In genomic region chr22:35350539-35351503, GRCh38 we compare ENCODE assay signal across 8 cellular contexts. TPM values are rescaled to one million over a fixed set of nuclear protein-coding genes. Genes with fewer than 3 reads are reported as not detected.
DNase-seq lines count a peak whose midpoint lies in the region; ATAC-seq and TF ChIP-seq lines count a peak whose summit lies in the region.

No MANE protein-coding gene starts in this region.

- no peak overlapping the region for H2AFZ ChIP-seq in trophoblast cell (ENCODE audit: insufficient read depth, low read length, poor library complexity)

- peak overlapping the region; percentile 64 for H4K8ac ChIP-seq in trophoblast cell (ENCODE audit: low read depth, low read length)

- peaks cover 37% of the 10 kb centered on the region for H3K4me1 Mint-ChIP-seq in activated naive CD8-positive, alpha-beta T cell treated with anti-CD3 and anti-CD28 coated beads, Interleukin-2, amount 50 U/mL, for 24 hours

- H3K9me3 ChIP-seq in heart left ventricle (no peaks in the 10 kb centered on the region), trophoblast cell (ENCODE audit: insufficient read depth, low read depth, low read length) (peaks cover 2% of the 10 kb centered on the region), tibial nerve (no peaks in the 10 kb centered on the region)

- intact Hi-C loops in heart left ventricle (cut with DNase I) = loop anchor here in 9 of 10 donors (1.0 to 10.0 kb wide), 18 partner anchors 46 to 774 kb away; no protein-coding TSS in a partner anchor

- peak overlapping the region; percentile 10 for H3K4ac ChIP-seq in trophoblast cell (ENCODE audit: low read depth, low read length)

- H3K36me3 Mint-ChIP-seq in activated naive CD8-positive, alpha-beta T cell treated with anti-CD3 and anti-CD28 coated beads, Interleukin-2, amount 50 U/mL, for 24 hours (ENCODE audit: low read depth) = no peaks in the 10 kb centered on the region

- H3K23ac ChIP-seq in trophoblast cell (ENCODE audit: low read length) = no peak overlapping the region

- peaks cover 12% of the 10 kb centered on the region for H3K27me3 Mint-ChIP-seq in activated naive CD8-positive, alpha-beta T cell treated with anti-CD3 and anti-CD28 coated beads, Interleukin-2, amount 50 U/mL, for 24 hours

- H3K14ac ChIP-seq in trophoblast cell (ENCODE audit: low read length) = peak overlapping the region; percentile 33

- H3K79me2 ChIP-seq in trophoblast cell (ENCODE audit: control insufficient read depth, insufficient read depth, low read length, poor library complexity) = no peaks in the 10 kb centered on the region

- peak overlapping the region; percentile 66 for H3K9ac ChIP-seq in trophoblast cell (ENCODE audit: low read length)

- peak in 1 of 2 donors; percentile 74 for TF ChIP-seq EP300 in tibial nerve (IDR thresholded peaks at IDR 0.05)

- H2AK5ac ChIP-seq in trophoblast cell (ENCODE audit: low read length) = no peak overlapping the region

- no peak overlapping the region for H2BK120ac ChIP-seq in trophoblast cell (ENCODE audit: insufficient read depth, low read length, poor library complexity)

- H3K27ac ChIP-seq in heart left ventricle (peak overlapping the region in 11 of 12 donors; percentile 51 to 93 (median 68)), trophoblast cell (ENCODE audit: low read depth, low read length) (no peak overlapping the region), tibial nerve (peak overlapping the region; percentile 48 to 90 (median 80))

- H3K4me1 ChIP-seq in heart left ventricle = peaks cover 0 to 47% (median 11%) of the 10 kb centered on the region in 12 donors
- H3K4me1 ChIP-seq in trophoblast cell (ENCODE audit: control insufficient read depth in 1 of 2, insufficient read depth in 2 of 2, low read length in 2 of 2) = peaks cover 9 to 10% of the 10 kb centered on the region in 2 experiments
- H3K4me1 ChIP-seq in tibial nerve = peaks cover 0 to 29% (median 7%) of the 10 kb centered on the region in 4 donors

- peak overlapping the region; percentile 14 for H2BK12ac ChIP-seq in trophoblast cell (ENCODE audit: low read length)

- H3K9me3 Mint-ChIP-seq in activated naive CD8-positive, alpha-beta T cell treated with anti-CD3 and anti-CD28 coated beads, Interleukin-2, amount 50 U/mL, for 24 hours = no peaks in the 10 kb centered on the region

- H3K4me2 ChIP-seq in trophoblast cell (ENCODE audit: low read length) = peak overlapping the region; percentile 93

- no peaks in the 10 kb centered on the region for H3K27me3 ChIP-seq in heart left ventricle
- no peaks in the 10 kb centered on the region for H3K27me3 ChIP-seq in trophoblast cell (ENCODE audit: insufficient read depth, low read length)
- H3K27me3 ChIP-seq in tibial nerve = no peaks in the 10 kb centered on the region

- peak overlapping the region; percentile 78 for H3K4me3 Mint-ChIP-seq in activated naive CD8-positive, alpha-beta T cell treated with anti-CD3 and anti-CD28 coated beads, Interleukin-2, amount 50 U/mL, for 24 hours

- ATAC-seq in HG02678 (IDR thresholded peaks at IDR 0.05; ENCODE audit: unreplicated experiment) (peak; percentile 81), heart left ventricle (peak; percentile 89 to 90 (median 90))
- peak; percentile 84 for ATAC-seq in activated naive CD8-positive, alpha-beta T cell treated with anti-CD3 and anti-CD28 coated beads, Interleukin-2, amount 50 U/mL, for 24 hours

- peak overlapping the region; percentile 3 for H3K18ac ChIP-seq in trophoblast cell (ENCODE audit: low read length)

- peak overlapping the region; percentile 27 to 69 (median 55) for H3K4me3 ChIP-seq in heart left ventricle
- H3K4me3 ChIP-seq in trophoblast cell (ENCODE audit: low read depth, low read length) = peak overlapping the region; percentile 66
- H3K4me3 ChIP-seq in tibial nerve = peak overlapping the region; percentile 42 to 63 (median 58)

- H3K36me3 ChIP-seq in heart left ventricle (peaks cover 0 to 25% (median 13%) of the 10 kb centered on the region in 9 donors), trophoblast cell (ENCODE audit: control insufficient read depth in 1 of 2, insufficient read depth in 2 of 2, low read length in 2 of 2) (peaks cover 14 to 18% of the 10 kb centered on the region in 2 experiments), tibial nerve (peaks cover 0 to 32% (median 0%) of the 10 kb centered on the region in 3 donors)

- peak overlapping the region; percentile 67 for H3K27ac Mint-ChIP-seq in activated naive CD8-positive, alpha-beta T cell treated with anti-CD3 and anti-CD28 coated beads, Interleukin-2, amount 50 U/mL, for 24 hours

- TF ChIP-seq CTCF in GM10248 (IDR thresholded peaks at IDR 0.05; ENCODE audit: control extremely low read depth, extremely low read depth, low read depth, missing control alignments) = peak; percentile 90
- TF ChIP-seq CTCF in heart left ventricle (IDR thresholded peaks at IDR 0.05) = peak; percentile 81 to 99 (median 92)
- TF ChIP-seq CTCF in tibial nerve (IDR thresholded peaks at IDR 0.05) = peak; percentile 78 to 99 (median 94)

- H4K91ac ChIP-seq in trophoblast cell (ENCODE audit: low read depth, low read length) = peak overlapping the region; percentile 36

- no peak overlapping the region for H2BK5ac ChIP-seq in trophoblast cell (ENCODE audit: low read depth, low read length, poor library complexity)

- POLR2A ChIA-PET in GM10248 (lab: Yijun Ruan, JAX) = no interaction called here

- peak; percentile 93 for DNase-seq in GM10248 (ENCODE audit: extremely low spot score)
- DNase-seq in NCI-H128 (lab: John Stamatoyannopoulos, UW; ENCODE audit: unreplicated experiment) = peak; percentile 55
- DNase-seq in SW 1271 (lab: John Stamatoyannopoulos, UW) = peak; percentile 41 to 76
- DNase-seq in activated naive CD8-positive, alpha-beta T cell treated with anti-CD3 and anti-CD28 coated beads, Interleukin-2, amount 50 U/mL, for 24 hours = peak; percentile 92
- DNase-seq in heart left ventricle = peak; percentile 93 to 96 (median 94)
- DNase-seq in trophoblast cell = peak; percentile 86 to 93
- peak; percentile 74 to 81 for DNase-seq in tibial nerve (ENCODE audit: low spot score in 2 of 2)

- 1 to 2% (median 2%) methylated on average over 17 to 47 of the region's 47 CpGs for WGBS in heart left ventricle, 4 donors
- WGBS in trophoblast cell (ENCODE audit: extremely low coverage, insufficient coverage, insufficient read length) = no CpG with 5 or more reads among the region's 47 CpGs
- 0% methylated on average over 25 to 38 of the region's 47 CpGs for WGBS in tibial nerve, 2 donors

- CTCF ChIA-PET in GM10248 (lab: Yijun Ruan, JAX) = interaction anchor here (0.6 to 5.1 kb wide), 54 partner anchors 8 to 774 kb away, joined by 3 to 76 read pairs (median 4); partner anchors contain the start of genes APOL6, HMOX1 and MB

- H4K12ac ChIP-seq in trophoblast cell (ENCODE audit: low read depth, low read length) = no peak overlapping the region

- TF ChIP-seq POLR2A in heart left ventricle (IDR thresholded peaks at IDR 0.05) (peak in 1 of 2 donors; percentile 48), tibial nerve (IDR thresholded peaks at IDR 0.05) (peak in 1 of 2 donors; percentile 33)

- H3K79me1 ChIP-seq in trophoblast cell (ENCODE audit: low read length) = peaks cover 4% of the 10 kb centered on the region

RNA-seq across cellular contexts. Expression of gene HMOX1, which starts 30.1 kb away (rescaled TPM):
- total RNA-seq in heart left ventricle = 100 to 1,000 TPM in 1 of 9 donors, 10 to 100 TPM in 2, 1 to 10 TPM in 6; 2.6 to 126 (median 5.2) TPM
- 1 to 10 TPM; 2.4 to 4.8 TPM for polyA plus RNA-seq in heart left ventricle
- polyA plus RNA-seq in trophoblast cell (2013) = 298 and 341 TPM in 2 replicates
- total RNA-seq in tibial nerve = 10 to 100 TPM in 3 of 4 donors, 1 to 10 TPM in 1; 7.5 to 53.7 (median 19.0) TPM

RNA-seq across cellular contexts. Expression of gene MCM5, which starts 49.1 kb away (rescaled TPM):
- total RNA-seq in heart left ventricle (10 to 100 TPM in 5 of 9 donors, 1 to 10 TPM in 4; 7.3 to 30.2 (median 12.3) TPM), tibial nerve (10 to 100 TPM; 19.8 to 25.3 (median 22.4) TPM)
- polyA plus RNA-seq in heart left ventricle = 10 to 100 TPM in 1 of 2 donors, 1 to 10 TPM in 1; 5.9 to 14.0 TPM
- 35.5 and 35.9 TPM in 2 replicates for polyA plus RNA-seq in trophoblast cell (2013)

RNA-seq across cellular contexts. Expression of gene TOM1, which starts 51.1 kb away (rescaled TPM):
- 100 to 1,000 TPM in 2 of 9 donors, 10 to 100 TPM in 7; 46.8 to 362 (median 56.8) TPM for total RNA-seq in heart left ventricle
- 10 to 100 TPM; 48.6 to 80.6 TPM for polyA plus RNA-seq in heart left ventricle
- 41.6 and 45.0 TPM in 2 replicates for polyA plus RNA-seq in trophoblast cell (2013)
- total RNA-seq in tibial nerve = 100 to 1,000 TPM in 1 of 4 donors, 10 to 100 TPM in 3; 64.7 to 114 (median 86.5) TPM
